8 cellular contexts compared by ENCODE assay signal in the genomic region with DNA sequence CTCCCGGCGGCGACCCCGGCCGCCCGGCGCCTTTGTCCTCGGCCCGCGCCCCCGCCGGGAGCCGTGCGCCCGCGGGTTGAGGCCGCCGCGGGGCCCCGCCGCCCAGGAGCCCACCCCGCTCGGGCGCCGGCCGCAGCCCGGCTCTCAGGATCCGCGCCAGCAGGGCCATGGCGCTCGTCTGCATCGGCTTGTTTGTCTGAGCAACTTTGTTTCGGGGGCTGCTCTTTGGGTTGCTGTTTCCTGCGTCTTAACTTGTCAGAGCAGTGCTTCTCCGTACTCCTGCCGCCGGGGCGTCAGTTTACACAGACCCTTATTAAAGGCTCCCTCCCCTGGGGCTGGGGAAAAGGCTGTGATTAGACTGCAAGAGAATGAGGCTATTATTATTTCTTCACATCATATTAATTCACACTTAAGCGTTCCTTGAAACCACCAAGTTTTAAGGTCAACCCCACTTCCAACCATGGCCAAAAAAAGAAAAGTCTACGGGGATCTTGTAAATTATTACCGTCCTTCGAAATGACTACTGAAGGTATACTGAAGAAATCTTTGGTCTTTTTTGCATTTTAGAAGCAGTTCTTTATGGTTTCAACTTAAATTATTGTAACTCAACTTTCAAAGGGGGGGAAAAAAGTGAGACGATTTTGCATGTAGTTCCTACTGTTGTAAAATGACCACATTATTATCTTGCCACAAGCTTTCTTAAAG. TPM values are rescaled to one million over a fixed set of nuclear protein-coding genes. Genes with fewer than 3 reads are reported as not detected.
DNase-seq lines count a peak whose midpoint lies in the region; FAIRE-seq and TF ChIP-seq lines count a peak whose summit lies in the region.

A gene with protein sequence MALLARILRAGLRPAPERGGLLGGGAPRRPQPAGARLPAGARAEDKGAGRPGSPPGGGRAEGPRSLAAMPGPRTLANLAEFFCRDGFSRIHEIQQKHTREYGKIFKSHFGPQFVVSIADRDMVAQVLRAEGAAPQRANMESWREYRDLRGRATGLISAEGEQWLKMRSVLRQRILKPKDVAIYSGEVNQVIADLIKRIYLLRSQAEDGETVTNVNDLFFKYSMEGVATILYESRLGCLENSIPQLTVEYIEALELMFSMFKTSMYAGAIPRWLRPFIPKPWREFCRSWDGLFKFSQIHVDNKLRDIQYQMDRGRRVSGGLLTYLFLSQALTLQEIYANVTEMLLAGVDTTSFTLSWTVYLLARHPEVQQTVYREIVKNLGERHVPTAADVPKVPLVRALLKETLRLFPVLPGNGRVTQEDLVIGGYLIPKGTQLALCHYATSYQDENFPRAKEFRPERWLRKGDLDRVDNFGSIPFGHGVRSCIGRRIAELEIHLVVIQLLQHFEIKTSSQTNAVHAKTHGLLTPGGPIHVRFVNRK (minus strand): TSS at position 198 of the 705 bp plus-strand sequence. CDS start 29 bp downstream, at position 169.

- peak within 1 kb of the TSS; percentile 90 for H3K4me3 Mint-ChIP-seq in activated naive CD4-positive, alpha-beta T cell treated with anti-CD3 and anti-CD28 coated beads, Interleukin-2, amount 50 U/mL, for 24 hours

- no peak within 1 kb of the TSS for H3K4me2 ChIP-seq in Karpas-422 (ENCODE audit: low read depth, low read length, poor library complexity, severe bottlenecking)

- H3K27me3 Mint-ChIP-seq in activated naive CD4-positive, alpha-beta T cell treated with anti-CD3 and anti-CD28 coated beads, Interleukin-2, amount 50 U/mL, for 24 hours, result peaks cover 46% of the 10 kb centered on the region

- no peaks in the 10 kb centered on the region for H3K36me3 ChIP-seq in kidney (ENCODE audit: control insufficient read depth in 1 of 2, insufficient read depth in 2 of 2, low read length in 2 of 2)
- H3K36me3 ChIP-seq in stomach, result no peaks in the 10 kb centered on the region
- H3K36me3 ChIP-seq in Karpas-422 (ENCODE audit: insufficient read depth, low read length), result no peaks in the 10 kb centered on the region

- TF ChIP-seq EP300 in stomach (IDR thresholded peaks at IDR 0.05), result no peak

- peaks cover 0 to 7% of the 10 kb centered on the region in 2 donors for H3K4me1 ChIP-seq in kidney (ENCODE audit: control insufficient read depth in 1 of 2, insufficient read depth in 1 of 2, low read depth in 1 of 2, low read length in 2 of 2)
- peaks cover 14 to 25% (median 24%) of the 10 kb centered on the region in 4 donors for H3K4me1 ChIP-seq in stomach
- H3K4me1 ChIP-seq in Karpas-422 (ENCODE audit: low read length), result no peaks in the 10 kb centered on the region

- FAIRE-seq in kidney (lab: Jason Lieb, UNC), result no peak

- in situ Hi-C loops in astrocyte of the spinal cord (cut with HindIII; ENCODE audit: low sequenced_read_pairs) (no loop called here), GM13977 (cut with MboI; ENCODE audit: low pct_unique_long_range_greater_than_20kb, low sequenced_read_pairs, unreplicated experiment) (no loop called here)

- H3K9me3 ChIP-seq in kidney (ENCODE audit: control insufficient read depth in 1 of 2, low read length in 2 of 2), result no peaks in the 10 kb centered on the region
- peaks cover 0 to 6% (median 0%) of the 10 kb centered on the region in 4 donors for H3K9me3 ChIP-seq in stomach
- H3K9me3 ChIP-seq in Karpas-422 (ENCODE audit: low read length), result no peaks in the 10 kb centered on the region

- TF ChIP-seq CTCF in astrocyte of the spinal cord (IDR thresholded peaks at IDR 0.05; ENCODE audit: low read depth, low read length) (no peak), kidney (IDR thresholded peaks at IDR 0.05; ENCODE audit: borderline replicate concordance, extremely low read depth, insufficient read depth) (no peak), stomach (IDR thresholded peaks at IDR 0.05) (no peak), GM13977 (IDR thresholded peaks at IDR 0.05; ENCODE audit: extremely low read depth, insufficient read depth, missing control alignments) (no peak)

- H3K4me3 ChIP-seq in astrocyte of the spinal cord (ENCODE audit: low read depth, low read length) (peak within 1 kb of the TSS; percentile 67), kidney (ENCODE audit: low read length in 2 of 2) (peak within 1 kb of the TSS; percentile 21 to 37), stomach (peak within 1 kb of the TSS; percentile 50 to 68 (median 51)), Karpas-422 (ENCODE audit: low read length) (no peak within 1 kb of the TSS)

- peaks cover 22% of the 10 kb centered on the region for H3K4me1 Mint-ChIP-seq in activated naive CD4-positive, alpha-beta T cell treated with anti-CD3 and anti-CD28 coated beads, Interleukin-2, amount 50 U/mL, for 24 hours

- WGBS in stomach, 5 donors, result 1 to 6% (median 2%) methylated on average over 18 to 43 of the region's 43 CpGs

- peaks cover 11 to 73% (median 36%) of the 10 kb centered on the region in 3 donors for H3K27me3 ChIP-seq in stomach
- H3K27me3 ChIP-seq in Karpas-422 (ENCODE audit: low read length), result no peaks in the 10 kb centered on the region

- peaks cover 2% of the 10 kb centered on the region for H3K36me3 Mint-ChIP-seq in activated naive CD4-positive, alpha-beta T cell treated with anti-CD3 and anti-CD28 coated beads, Interleukin-2, amount 50 U/mL, for 24 hours

- no peak for DNase-seq in activated naive CD4-positive, alpha-beta T cell treated with Interleukin-2 at 50 U/mL for 16 hours
- DNase-seq in astrocyte of the spinal cord (ENCODE audit: low read depth, low spot score) (peak; percentile 36), kidney (no peak), stomach (no peak), Karpas-422 (no peak), NCI-H446 (lab: John Stamatoyannopoulos, UW) (no peak), GM13977 (ENCODE audit: low spot score) (no peak)

- H3K79me2 ChIP-seq in Karpas-422 (ENCODE audit: low read length), result no peaks in the 10 kb centered on the region

- H3K9ac ChIP-seq in kidney (ENCODE audit: low read length in 2 of 2), result no peak within 1 kb of the TSS
- no peak within 1 kb of the TSS for H3K9ac ChIP-seq in Karpas-422 (ENCODE audit: low read length)

- H4K20me1 ChIP-seq in Karpas-422 (ENCODE audit: insufficient read depth, low read depth, low read length), result no peaks in the 10 kb centered on the region

- TF ChIP-seq POLR2A in stomach (IDR thresholded peaks at IDR 0.05), result no peak

- no peaks in the 10 kb centered on the region for H3K9me2 ChIP-seq in Karpas-422 (replicated peaks; ENCODE audit: insufficient read depth, low read length)

- H3K27ac Mint-ChIP-seq in activated naive CD4-positive, alpha-beta T cell treated with anti-CD3 and anti-CD28 coated beads, Interleukin-2, amount 50 U/mL, for 24 hours, result no peak within 1 kb of the TSS

- H2AFZ ChIP-seq in Karpas-422 (ENCODE audit: low read length), result no peak within 1 kb of the TSS

- intact Hi-C loops in kidney (cut with DNase I) (no loop called here), stomach (cut with DNase I; ENCODE audit: low total_unique reads) (no loop called here)

- H3K27ac ChIP-seq in kidney (ENCODE audit: low read depth in 2 of 2, low read length in 2 of 2), result no peak within 1 kb of the TSS
- peak within 1 kb of the TSS in 2 of 5 donors; percentile 19 to 58 for H3K27ac ChIP-seq in stomach
- no peak within 1 kb of the TSS for H3K27ac ChIP-seq in Karpas-422 (ENCODE audit: low read length)

- H3K9me3 Mint-ChIP-seq in activated naive CD4-positive, alpha-beta T cell treated with anti-CD3 and anti-CD28 coated beads, Interleukin-2, amount 50 U/mL, for 24 hours, result peaks cover 8% of the 10 kb centered on the region

RNA-seq across cellular contexts. Expression of the gene that starts here (rescaled TPM):
- total RNA-seq in kidney, result 0.35 TPM
- not detected for polyA plus RNA-seq in kidney (ENCODE audit: insufficient read depth, low read depth, low replicate concordance)
- total RNA-seq in stomach, result 1 to 10 TPM in 1 of 5 donors, not detected in 4; 3.5 TPM
- polyA plus RNA-seq in stomach, result under 1 TPM; 0.25 to 0.50 (median 0.31) TPM
- not detected in 2 replicates for total RNA-seq in Karpas-422 (2014; rRNA removed; shearing (Covaris generic); ENCODE audit: low replicate concordance)
